In the genomic region with DNA sequence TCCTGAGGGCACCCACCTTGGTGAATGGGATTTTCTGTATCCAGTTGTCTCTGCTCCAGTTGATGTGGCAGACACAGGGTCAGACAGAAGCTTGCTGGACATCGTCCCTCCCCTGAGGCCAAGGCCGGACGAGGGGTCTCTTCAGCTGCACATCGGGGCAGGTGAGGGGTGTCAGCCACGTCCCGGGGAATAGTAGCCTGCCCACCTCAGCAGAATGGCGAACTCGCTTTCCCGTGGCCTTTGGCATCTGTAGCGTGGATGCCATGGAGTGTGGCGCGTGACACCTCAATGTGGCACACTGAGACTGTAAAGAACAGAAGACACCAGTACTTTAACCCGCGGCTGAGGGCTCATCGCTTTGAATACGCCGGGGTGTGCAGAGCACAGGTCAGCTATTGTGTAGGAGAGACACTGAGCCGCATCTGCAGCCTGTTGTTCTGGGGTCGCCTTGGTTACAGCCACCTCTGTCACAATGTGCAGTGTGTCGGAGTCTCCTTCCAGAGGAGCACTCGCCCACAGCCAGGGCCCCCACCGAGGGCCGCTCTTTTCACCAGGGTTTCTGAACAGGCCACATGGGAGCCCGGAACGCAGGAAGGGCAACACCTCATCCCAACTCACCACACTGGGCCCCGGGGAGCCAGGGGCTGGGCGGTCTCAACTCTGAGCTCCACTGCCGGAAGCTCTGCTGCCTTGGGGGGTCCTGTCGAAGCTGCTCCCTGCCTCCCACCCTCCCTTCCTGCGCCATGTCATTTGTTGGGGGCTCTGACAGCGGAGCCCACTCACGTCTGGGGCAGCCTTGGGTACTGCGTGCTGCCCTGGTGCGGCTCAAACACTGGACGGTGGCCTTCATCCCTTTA, we compare ENCODE assay signal across 20 cellular contexts.
A peak's percentile ranks its signal among the peaks of the same experiment; 100 is the strongest.
DNase-seq lines count a peak whose midpoint lies in the region; ATAC-seq and TF ChIP-seq lines count a peak whose summit lies in the region.
"Had no signal": no experiment of that assay in that cellular context is flagged by ENCODE, and none has a peak within 500 bp of the region (broad histone marks: within the 10 kb centered on the region; RNA-seq: fewer than 3 reads in every experiment).

No MANE protein-coding gene starts in this region.

- DNase-seq in right atrium auricular region (ENCODE audit: low spot score) (no peak), left ventricle myocardium inferior (no peak), NCI-H526 (lab: John Stamatoyannopoulos, UW) (peak; percentile 55 to 69), neural crest cell (ENCODE audit: low read depth, low spot score) (peak; percentile 45), retina (peak; percentile 74), left colon (no peak), T1000 (lab: John Stamatoyannopoulos, UW) (no peak)
- DNase-seq: C1 segment of cervical spinal cord; Calu3; CD8-positive, alpha-beta T cell; GM23248; H7; KG1; MG63; NCI-H2029; NCI-H2227 treated with DMSO at 0.1 percent for 48 hours; NCI-H774; SIG-M5 had no signal

- intact Hi-C loops in left ventricle myocardium inferior (cut with micrococcal nuclease) = no loop called here
- intact Hi-C loops in left colon (cut with DNase I, micrococcal nuclease) = no loop called here

- H3K4me1 Mint-ChIP-seq in neural crest cell = peaks cover 37% of the 10 kb centered on the region

- H3K9me3 ChIP-seq in right atrium auricular region (no peaks in the 10 kb centered on the region), left ventricle myocardium inferior (replicated peaks) (no peaks in the 10 kb centered on the region)
- H3K9me3 ChIP-seq: MG63 had no signal

- no peak overlapping the region for H3K4me3 Mint-ChIP-seq in neural crest cell
- H3K4me3 Mint-ChIP-seq: CD8-positive, alpha-beta T cell had no signal

- ATAC-seq in left colon (no peak), GM21529 (IDR thresholded peaks at IDR 0.05; ENCODE audit: unreplicated experiment) (no peak)
- ATAC-seq: CD8-positive, alpha-beta T cell had no signal

- H3K27ac ChIP-seq in right atrium auricular region = peak overlapping the region; percentile 82 to 85
- no peak overlapping the region for H3K27ac ChIP-seq in left ventricle myocardium inferior (replicated peaks)
- H3K27ac ChIP-seq: GM23248, SK-N-MC had no signal

- TF ChIP-seq CTCF in right atrium auricular region (IDR thresholded peaks at IDR 0.05) (no peak), left ventricle myocardium inferior (IDR thresholded peaks at IDR 0.05; ENCODE audit: borderline replicate concordance) (no peak), neural crest cell (conservative IDR thresholded peaks at IDR 0.05) (no peak)

- H3K27me3 Mint-ChIP-seq in neural crest cell (ENCODE audit: low read depth) = peaks cover 6% of the 10 kb centered on the region

- no peak overlapping the region for H3K4me3 ChIP-seq in right atrium auricular region
- no peak overlapping the region for H3K4me3 ChIP-seq in left ventricle myocardium inferior
- H3K4me3 ChIP-seq: GM23248, MG63, SK-N-MC had no signal

- peak overlapping the region; percentile 81 for H3K27ac Mint-ChIP-seq in neural crest cell (ENCODE audit: unreplicated experiment)
- H3K27ac Mint-ChIP-seq: CD8-positive, alpha-beta T cell had no signal

- H3K36me3 ChIP-seq in right atrium auricular region (peaks cover 41% of the 10 kb centered on the region), left ventricle myocardium inferior (peaks cover 15% of the 10 kb centered on the region)
- H3K36me3 ChIP-seq: MG63 had no signal

- H3K4me1 ChIP-seq in right atrium auricular region (peaks cover 0 to 42% of the 10 kb centered on the region in 2 donors), left ventricle myocardium inferior (no peaks in the 10 kb centered on the region)

- no peaks in the 10 kb centered on the region for H3K27me3 ChIP-seq in right atrium auricular region
- H3K27me3 ChIP-seq in left ventricle myocardium inferior (ENCODE audit: low read depth) = no peaks in the 10 kb centered on the region
- H3K27me3 ChIP-seq: MG63 had no signal

- no peaks in the 10 kb centered on the region for H3K9me3 Mint-ChIP-seq in neural crest cell
- H3K9me3 Mint-ChIP-seq: CD8-positive, alpha-beta T cell had no signal

- H3K36me3 Mint-ChIP-seq in neural crest cell (ENCODE audit: low read depth) = no peaks in the 10 kb centered on the region
- H3K36me3 Mint-ChIP-seq: CD8-positive, alpha-beta T cell had no signal

Comparison
In these comparisons a context has a peak if more than half of its experiments do, and no peak if none do; other contexts are left out.
1. DNase-seq: peak in NCI-H526 (2 of 2), neural crest cell (single experiment) and retina (single experiment); none in right atrium auricular region (single experiment), left ventricle myocardium inferior (single experiment), left colon (0 of 2) and T1000 (single experiment).